ENCODE assay signal across 8 cellular contexts in genomic region chr11:67615455-67616430, GRCh38. TPM values are rescaled to one million over a fixed set of nuclear protein-coding genes. Genes with fewer than 3 reads are reported as not detected.
A peak's percentile ranks its signal among the peaks of the same experiment; 100 is the strongest.
DNase-seq lines count a peak whose midpoint lies in the region; ATAC-seq lines count a peak whose summit lies in the region.

No MANE protein-coding gene starts in this region.

- H3K4me1 Mint-ChIP-seq in activated T-cell treated with anti-CD3 and anti-CD28 coated beads, Interleukin-2, amount 50 U/mL, for 24 hours (ENCODE audit: low read depth): peaks cover 35% of the 10 kb centered on the region

- DNase-seq in SIG-M5 treated with dmso at 0.1 percent for 504 hours (lab: John Stamatoyannopoulos, UW; ENCODE audit: unreplicated experiment): peak; percentile 36
- DNase-seq in SIG-M5 (lab: John Stamatoyannopoulos, UW): no peak
- peak; percentile 54 for DNase-seq in NCI-H748 (lab: John Stamatoyannopoulos, UW; ENCODE audit: unreplicated experiment)
- peak; percentile 73 for DNase-seq in activated T-cell treated with anti-CD3 and anti-CD28 coated beads, Interleukin-2, amount 50 U/mL, for 24 hours
- DNase-seq in left cardiac atrium: no peak
- DNase-seq in stimulated activated CD4-positive, alpha-beta T cell treated with anti-CD3 and anti-CD28 coated beads, Interleukin-4, amount 100 ng/mL, for 24 hours: peak; percentile 67

- H3K27ac Mint-ChIP-seq in activated T-cell treated with anti-CD3 and anti-CD28 coated beads, Interleukin-2, amount 50 U/mL, for 24 hours: peak overlapping the region; percentile 97

- H3K4me3 Mint-ChIP-seq in activated T-cell treated with anti-CD3 and anti-CD28 coated beads, Interleukin-2, amount 50 U/mL, for 24 hours: peak overlapping the region; percentile 33

- H3K9me3 Mint-ChIP-seq in activated T-cell treated with anti-CD3 and anti-CD28 coated beads, Interleukin-2, amount 50 U/mL, for 24 hours: no peaks in the 10 kb centered on the region

- ATAC-seq in left cardiac atrium (peak; percentile 23 to 36), GM19023 (IDR thresholded peaks at IDR 0.05; ENCODE audit: unreplicated experiment) (no peak), GM18867 (IDR thresholded peaks at IDR 0.05; ENCODE audit: unreplicated experiment) (no peak)

- intact Hi-C loops in left cardiac atrium (cut with DNase I): no loop called here

- H3K27me3 Mint-ChIP-seq in activated T-cell treated with anti-CD3 and anti-CD28 coated beads, Interleukin-2, amount 50 U/mL, for 24 hours: no peaks in the 10 kb centered on the region

- H3K36me3 Mint-ChIP-seq in activated T-cell treated with anti-CD3 and anti-CD28 coated beads, Interleukin-2, amount 50 U/mL, for 24 hours (ENCODE audit: low read depth): peaks cover 31% of the 10 kb centered on the region

RNA-seq across cellular contexts. Expression of gene NDUFV1, which starts 9.0 kb away (rescaled TPM):
- total RNA-seq in left cardiac atrium: 100 to 1,000 TPM; 422 to 434 TPM

RNA-seq across cellular contexts. Expression of gene NUDT8, which starts 14.0 kb away (rescaled TPM):
- 10 to 100 TPM; 60.1 to 61.7 TPM for total RNA-seq in left cardiac atrium

RNA-seq across cellular contexts. Expression of gene TBX10, which starts 23.8 kb away (rescaled TPM):
- not detected for total RNA-seq in left cardiac atrium

RNA-seq across cellular contexts. Expression of gene GSTP1, which starts 32.1 kb away (rescaled TPM):
- 100 to 1,000 TPM; 314 to 337 TPM for total RNA-seq in left cardiac atrium

RNA-seq across cellular contexts. Expression of gene ACY3, which starts 34.8 kb away (rescaled TPM):
- total RNA-seq in left cardiac atrium: not detected

Comparison
In these comparisons a context has a peak if more than half of its experiments do, and no peak if none do; other contexts are left out.
1. DNase-seq: peak in SIG-M5 treated with dmso at 0.1 percent for 504 hours (single experiment), NCI-H748 (single experiment), activated T-cell treated with anti-CD3 and anti-CD28 coated beads, Interleukin-2, amount 50 U/mL, for 24 hours (single experiment) and stimulated activated CD4-positive, alpha-beta T cell treated with anti-CD3 and anti-CD28 coated beads, Interleukin-4, amount 100 ng/mL, for 24 hours (single experiment); none in SIG-M5 (single experiment) and left cardiac atrium (single experiment).
2. ATAC-seq: peak in left cardiac atrium (2 of 2); none in GM19023 (single experiment) and GM18867 (single experiment).